ENCODE assay signal across 24 cellular contexts in genomic region chr18:39838831-39839230, GRCh38.
"Had no signal": no experiment of that assay in that cellular context is flagged by ENCODE, and none has a peak within 500 bp of the region (broad histone marks: within the 10 kb centered on the region; RNA-seq: fewer than 3 reads in every experiment).

No MANE protein-coding gene starts in this region.

- ATAC-seq: esophagus mucosa; gastroesophageal sphincter; left colon; left ventricle myocardium superior; natural killer cell treated with Interleukin-12 subunit alpha and Interleukin-12 subunit beta and Interleukin-15 and Interleukin-18, amount 100 ng/mL, for 72 hours; psoas muscle; sciatic nerve; stimulated activated memory B cell treated with anti-CD40 and anti-IgM and Interleukin-4, amounts not matched to agents 10 μg/mL and 1 μg/mL and 100 μg/mL, for 72 hours had no signal

- H3K27me3 ChIP-seq: gastroesophageal sphincter had no signal

- H3K27me3 Mint-ChIP-seq: stimulated activated memory B cell treated with anti-CD40 and anti-IgM and Interleukin-4, amounts not matched to agents 10 μg/mL and 1 μg/mL and 100 μg/mL, for 72 hours had no signal

- H3K9me3 Mint-ChIP-seq: endodermal cell had no signal

- H3K4me3 Mint-ChIP-seq: endodermal cell; natural killer cell treated with Interleukin-12 subunit alpha and Interleukin-12 subunit beta and Interleukin-15 and Interleukin-18, amount 100 ng/mL, for 72 hours; stimulated activated memory B cell treated with anti-CD40 and anti-IgM and Interleukin-4, amounts not matched to agents 10 μg/mL and 1 μg/mL and 100 μg/mL, for 72 hours; stimulated activated naive CD8-positive, alpha-beta T cell treated with anti-CD3 and anti-CD28 coated beads, Interleukin-15, Interleukin-2, amounts not matched to agents 100 ng/mL and 50 ng/mL, for 24 hours had no signal

- H3K36me3 Mint-ChIP-seq: stimulated activated memory B cell treated with anti-CD40 and anti-IgM and Interleukin-4, amounts not matched to agents 10 μg/mL and 1 μg/mL and 100 μg/mL, for 72 hours had no signal

- H3K4me1 ChIP-seq: psoas muscle had no signal

- H3K4me3 ChIP-seq: coronary artery, gastroesophageal sphincter, lung, psoas muscle, spleen, tibial artery had no signal

- H3K36me3 ChIP-seq: gastroesophageal sphincter, neutrophil, spleen, tibial artery had no signal

- DNase-seq: effector CD4-positive, alpha-beta T cell; endodermal cell; glutamatergic neuron; kidney; left colon; left ventricle myocardium superior; mesenchymal stem cell; midbrain; psoas muscle; retina; spleen; stimulated activated CD4-positive, alpha-beta T cell treated with anti-CD3 and anti-CD28 coated beads, Interleukin-15, amount 100 ng/mL, for 24 hours; stimulated activated CD4-positive, alpha-beta T cell treated with anti-CD3 and anti-CD28 coated beads, Interleukin-1b, Interleukin-23, amount 100 ng/mL, for 48 hours; stimulated activated CD4-positive, alpha-beta T cell treated with anti-CD3 and anti-CD28 coated beads, Interleukin-4, amount 100 ng/mL, for 24 hours; tibial artery had no signal

- H3K9me3 ChIP-seq: gastroesophageal sphincter, neutrophil, psoas muscle, spleen, tibial artery had no signal

- H3K4me1 Mint-ChIP-seq: stimulated activated memory B cell treated with anti-CD40 and anti-IgM and Interleukin-4, amounts not matched to agents 10 μg/mL and 1 μg/mL and 100 μg/mL, for 72 hours had no signal

- H3K27ac Mint-ChIP-seq: endodermal cell; natural killer cell treated with Interleukin-12 subunit alpha and Interleukin-12 subunit beta and Interleukin-15 and Interleukin-18, amount 100 ng/mL, for 72 hours; stimulated activated memory B cell treated with anti-CD40 and anti-IgM and Interleukin-4, amounts not matched to agents 10 μg/mL and 1 μg/mL and 100 μg/mL, for 72 hours; stimulated activated naive CD8-positive, alpha-beta T cell treated with anti-CD3 and anti-CD28 coated beads, Interleukin-15, Interleukin-2, amounts not matched to agents 100 ng/mL and 50 ng/mL, for 24 hours had no signal

- H3K27ac ChIP-seq: coronary artery, gastroesophageal sphincter, neutrophil, psoas muscle, spleen, tibial artery had no signal
